9 cellular contexts compared by ENCODE assay signal in the genomic region with DNA sequence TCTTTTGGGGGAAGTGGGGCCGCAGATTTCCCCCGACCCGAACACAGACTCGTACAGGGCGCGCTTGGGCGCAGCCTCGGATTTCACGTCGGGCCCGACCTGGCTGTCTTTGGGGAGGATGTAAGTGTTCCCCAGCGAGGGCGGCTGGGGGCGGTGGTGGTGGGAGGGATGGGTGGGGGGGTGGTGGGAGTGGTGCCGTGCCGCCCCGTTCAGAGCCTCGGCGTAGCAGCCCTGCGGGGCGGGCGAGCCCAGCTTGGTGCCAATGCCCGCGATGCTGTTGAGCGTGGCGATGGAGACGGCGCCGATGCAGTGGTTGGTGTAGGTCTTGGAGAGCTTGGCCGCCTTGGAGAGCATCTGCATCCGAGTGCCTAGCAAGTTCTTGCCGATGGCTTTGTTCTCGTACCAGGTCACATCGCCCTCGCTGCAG. TPM values are rescaled to one million over a fixed set of nuclear protein-coding genes. Genes with fewer than 3 reads are reported as not detected.
DNase-seq lines count a peak whose midpoint lies in the region; ATAC-seq, FAIRE-seq and TF ChIP-seq lines count a peak whose summit lies in the region.
"Had no signal": no experiment of that assay in that cellular context is flagged by ENCODE, and none has a peak within 500 bp of the region (broad histone marks: within the 10 kb centered on the region; RNA-seq: fewer than 3 reads in every experiment).

No MANE protein-coding gene starts in this region.

- intact Hi-C loops in activated CD4-positive, alpha-beta T cell treated with anti-CD3 and anti-CD28 coated beads, Interleukin-2, amount 10 ng/mL, durations not matched to agents 24 days and 14 days (cut with micrococcal nuclease), result loop anchor here (5.0 to 10.0 kb wide), 5 partner anchors 90 to 1192 kb away; a partner anchor contains a TSS
- intact Hi-C loops in mammary epithelial cell (cut with micrococcal nuclease) (loop anchor here (1.0 to 5.0 kb wide), 7 partner anchors 11 to 455 kb away; no protein-coding TSS in a partner anchor), kidney (cut with DNase I) (no loop called here)

- no peaks in the 10 kb centered on the region for H4K20me1 ChIP-seq in mammary epithelial cell (ENCODE audit: insufficient read depth, low read length)

- no peak for TF ChIP-seq CTCF in mammary epithelial cell (conservative IDR thresholded peaks at IDR 0.05 in 1 of 2, IDR thresholded peaks at IDR 0.05 in 1 of 2; ENCODE audit: extremely low read depth in 1 of 2, insufficient read depth in 1 of 2, low read depth in 1 of 2, low read length in 2 of 2)
- TF ChIP-seq CTCF in kidney (IDR thresholded peaks at IDR 0.05; ENCODE audit: borderline replicate concordance, extremely low read depth, insufficient read depth), result no peak

- H3K4me2 ChIP-seq in mammary epithelial cell (ENCODE audit: insufficient read depth, low read depth, low read length), result peak overlapping the region; percentile 99

- H3K79me2 ChIP-seq in mammary epithelial cell (ENCODE audit: insufficient read depth, low read length), result peaks cover 73% of the 10 kb centered on the region

- H3K27ac ChIP-seq in mammary epithelial cell (ENCODE audit: insufficient read depth, low read depth, low read length), result peak overlapping the region; percentile 80
- H3K27ac ChIP-seq in kidney (ENCODE audit: low read depth in 2 of 2, low read length in 2 of 2), result peak overlapping the region in 1 of 2 donors; percentile 25

- H2AFZ ChIP-seq in mammary epithelial cell (ENCODE audit: low read depth, low read length), result no peak overlapping the region

- H3K9me3 Mint-ChIP-seq in activated CD4-positive, alpha-beta T cell treated with anti-CD3 and anti-CD28 coated beads, Interleukin-2, amount 10 ng/mL, durations not matched to agents 24 days and 14 days, result no peaks in the 10 kb centered on the region
- no peaks in the 10 kb centered on the region for H3K9me3 Mint-ChIP-seq in stimulated activated naive B cell treated with anti-CD40 and anti-IgM and Interleukin-4, amounts not matched to agents 10 μg/mL and 1 μg/mL and 100 μg/mL, for 72 hours
- H3K9me3 Mint-ChIP-seq: activated naive CD8-positive, alpha-beta T cell treated with anti-CD3 and anti-CD28 coated beads, Interleukin-2, amount 10 ng/mL, durations not matched to agents 7 days and 5 days had no signal

- peak overlapping the region; percentile 85 for H3K9ac ChIP-seq in mammary epithelial cell (ENCODE audit: insufficient read depth, low read length)
- H3K9ac ChIP-seq in kidney (ENCODE audit: low read length in 2 of 2), result peak overlapping the region in 1 of 2 donors; percentile 68

- BruUV-seq in mammary epithelial cell (replicated peaks; lab: Mats Ljungman, UMichigan), result no TSS peak

- H3K36me3 ChIP-seq in mammary epithelial cell (ENCODE audit: insufficient read depth, low read length), result peaks cover 3% of the 10 kb centered on the region
- H3K36me3 ChIP-seq in kidney (ENCODE audit: control insufficient read depth in 1 of 2, insufficient read depth in 2 of 2, low read length in 2 of 2), result no peaks in the 10 kb centered on the region

- H3K4me1 ChIP-seq in mammary epithelial cell (ENCODE audit: insufficient read depth, low read length), result peaks cover 32% of the 10 kb centered on the region
- peaks cover 10 to 29% of the 10 kb centered on the region in 2 donors for H3K4me1 ChIP-seq in kidney (ENCODE audit: control insufficient read depth in 1 of 2, insufficient read depth in 1 of 2, low read depth in 1 of 2, low read length in 2 of 2)

- DNase-seq in activated CD4-positive, alpha-beta T cell treated with anti-CD3 and anti-CD28 coated beads, Interleukin-2, amount 10 ng/mL, durations not matched to agents 24 days and 14 days, result no peak
- no peak for DNase-seq in activated CD4-positive, alpha-beta T cell treated with anti-CD3 and anti-CD28 coated beads, Interleukin-2, amount 50 U/mL, for 48 hours
- DNase-seq in mammary epithelial cell, result no peak
- DNase-seq in kidney, result peak; percentile 55
- DNase-seq in stimulated activated naive B cell treated with anti-CD40 and anti-IgM and Interleukin-4, amounts not matched to agents 10 μg/mL and 1 μg/mL and 100 μg/mL, for 72 hours, result no peak
- DNase-seq in germinal center (ENCODE audit: low spot score), result no peak
- no peak for DNase-seq in activated naive CD4-positive, alpha-beta T cell (lab: John Stamatoyannopoulos, UW)
- DNase-seq: activated naive CD8-positive, alpha-beta T cell treated with anti-CD3 and anti-CD28 coated beads, Interleukin-2, amount 10 ng/mL, durations not matched to agents 7 days and 5 days had no signal

- peaks cover 10% of the 10 kb centered on the region for H3K4me1 Mint-ChIP-seq in activated CD4-positive, alpha-beta T cell treated with anti-CD3 and anti-CD28 coated beads, Interleukin-2, amount 10 ng/mL, durations not matched to agents 24 days and 14 days
- H3K4me1 Mint-ChIP-seq in stimulated activated naive B cell treated with anti-CD40 and anti-IgM and Interleukin-4, amounts not matched to agents 10 μg/mL and 1 μg/mL and 100 μg/mL, for 72 hours, result peaks cover 23 to 60% of the 10 kb centered on the region in 2 donors

- FAIRE-seq in kidney (lab: Jason Lieb, UNC), result no peak

- H3K4me3 Mint-ChIP-seq in activated CD4-positive, alpha-beta T cell treated with anti-CD3 and anti-CD28 coated beads, Interleukin-2, amount 10 ng/mL, durations not matched to agents 24 days and 14 days, result peak overlapping the region; percentile 91
- H3K4me3 Mint-ChIP-seq in stimulated activated naive B cell treated with anti-CD40 and anti-IgM and Interleukin-4, amounts not matched to agents 10 μg/mL and 1 μg/mL and 100 μg/mL, for 72 hours, result peak overlapping the region; percentile 56 to 91

- peak overlapping the region; percentile 89 to 95 (median 89) for H3K4me3 ChIP-seq in mammary epithelial cell (replicated peaks in 1 of 3; ENCODE audit: insufficient read depth in 1 of 3, low read depth in 2 of 3, low read length in 3 of 3)
- peak overlapping the region in 1 of 2 donors; percentile 68 for H3K4me3 ChIP-seq in kidney (ENCODE audit: low read length in 2 of 2)

- no peak for ATAC-seq in stimulated activated naive B cell treated with anti-CD40 and anti-IgM and Interleukin-4, amounts not matched to agents 10 μg/mL and 1 μg/mL and 100 μg/mL, for 72 hours (replicated peaks)
- ATAC-seq in HG02840 (IDR thresholded peaks at IDR 0.05; ENCODE audit: low FRiP score, unreplicated experiment), result no peak

- 4% methylated on average over 9 of the region's 35 CpGs for WGBS in mammary epithelial cell (ENCODE audit: low coverage, missing lambda C conversion rate)

- in situ Hi-C loops in mammary epithelial cell (cut with MboI; ENCODE audit: low sequenced_read_pairs in 2 of 2), result loop anchor here in 1 of 2 donors (10.0 kb wide), 1 partner anchor 62 kb away; no protein-coding TSS in a partner anchor

- dilution Hi-C loops in mammary epithelial cell (cut with HindIII; ENCODE audit: low sequenced_read_pairs), result no loop called here

- H3K36me3 Mint-ChIP-seq in activated CD4-positive, alpha-beta T cell treated with anti-CD3 and anti-CD28 coated beads, Interleukin-2, amount 10 ng/mL, durations not matched to agents 24 days and 14 days (ENCODE audit: low read depth), result peaks cover 5% of the 10 kb centered on the region
- H3K36me3 Mint-ChIP-seq in stimulated activated naive B cell treated with anti-CD40 and anti-IgM and Interleukin-4, amounts not matched to agents 10 μg/mL and 1 μg/mL and 100 μg/mL, for 72 hours, result peaks cover 9 to 11% of the 10 kb centered on the region in 2 donors

- no peak overlapping the region for H3K27ac Mint-ChIP-seq in activated CD4-positive, alpha-beta T cell treated with anti-CD3 and anti-CD28 coated beads, Interleukin-2, amount 10 ng/mL, durations not matched to agents 24 days and 14 days
- peak overlapping the region; percentile 65 for H3K27ac Mint-ChIP-seq in stimulated activated naive B cell treated with anti-CD40 and anti-IgM and Interleukin-4, amounts not matched to agents 10 μg/mL and 1 μg/mL and 100 μg/mL, for 72 hours
- H3K27ac Mint-ChIP-seq: activated naive CD8-positive, alpha-beta T cell treated with anti-CD3 and anti-CD28 coated beads, Interleukin-2, amount 10 ng/mL, durations not matched to agents 7 days and 5 days had no signal

- no peaks in the 10 kb centered on the region for H3K27me3 ChIP-seq in mammary epithelial cell (ENCODE audit: insufficient read depth, low read length)

- CTCF ChIA-PET in mammary epithelial cell (lab: Charles Lee; ENCODE audit: low non-redundant PET), result interaction anchor here (0.5 to 0.8 kb wide), 2 partner anchors 163 to 416 kb away, joined by 3 to 5 read pairs; no protein-coding TSS in a partner anchor

- H3K27me3 Mint-ChIP-seq in activated CD4-positive, alpha-beta T cell treated with anti-CD3 and anti-CD28 coated beads, Interleukin-2, amount 10 ng/mL, durations not matched to agents 24 days and 14 days, result peaks cover 21% of the 10 kb centered on the region
- H3K27me3 Mint-ChIP-seq in stimulated activated naive B cell treated with anti-CD40 and anti-IgM and Interleukin-4, amounts not matched to agents 10 μg/mL and 1 μg/mL and 100 μg/mL, for 72 hours, result peaks cover 28 to 31% of the 10 kb centered on the region in 2 donors

- H3K9me3 ChIP-seq in mammary epithelial cell (replicated peaks; ENCODE audit: insufficient read depth, low read length) (no peaks in the 10 kb centered on the region), kidney (ENCODE audit: control insufficient read depth in 1 of 2, low read length in 2 of 2) (no peaks in the 10 kb centered on the region)

RNA-seq across cellular contexts. Expression of a gene that starts 1.5 kb away (rescaled TPM):
- total RNA-seq in activated CD4-positive, alpha-beta T cell treated with anti-CD3 and anti-CD28 coated beads, Interleukin-2, amount 10 ng/mL, durations not matched to agents 24 days and 14 days, result 4.7 and 5.0 TPM in 2 replicates
- total RNA-seq in mammary epithelial cell (10 to 100 TPM; 35.3 to 64.6 TPM), kidney (83.7 TPM)
- polyA plus RNA-seq in mammary epithelial cell (62.2 TPM), kidney (ENCODE audit: insufficient read depth, low read depth, low replicate concordance) (48.5 TPM)
- polyA minus RNA-seq in mammary epithelial cell, result 97.8 TPM
